Comparison of ENCODE assay signal across 22 cellular contexts in the genomic region with DNA sequence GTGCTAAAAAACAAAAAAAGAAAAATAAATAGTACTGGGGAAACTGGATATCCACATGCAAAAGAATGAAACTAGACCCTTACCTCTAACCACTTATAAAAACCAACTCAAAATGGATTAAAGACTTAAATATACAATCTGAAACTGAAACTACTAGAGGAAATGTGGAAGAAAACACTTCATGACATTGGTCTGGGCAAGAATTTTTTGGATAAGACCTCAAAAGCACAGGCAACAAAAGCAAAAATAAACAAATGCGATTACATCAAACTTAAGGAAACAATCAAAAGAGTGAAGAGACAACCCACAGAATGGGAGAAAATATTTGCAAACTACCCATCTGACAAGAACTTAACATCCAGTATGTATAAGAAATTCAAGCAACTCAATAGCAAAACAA. TPM values are rescaled to one million over a fixed set of nuclear protein-coding genes. Genes with fewer than 3 reads are reported as not detected.
DNase-seq lines count a peak whose midpoint lies in the region; TF ChIP-seq lines count a peak whose summit lies in the region.
"Had no signal": no experiment of that assay in that cellular context is flagged by ENCODE, and none has a peak within 500 bp of the region (broad histone marks: within the 10 kb centered on the region; RNA-seq: fewer than 3 reads in every experiment).

No MANE protein-coding gene starts in this region.

- H3K4me1 ChIP-seq in BLaER1 treated with 17β-estradiol and CSF1 and Interleukin-3, amounts not matched to agents 10 nM and 100 nM, result peaks cover 0 to 23% (median 5%) of the 10 kb centered on the region in 10 experiments; a peak in 12 of 20 replicates
- peaks cover 23% of the 10 kb centered on the region for H3K4me1 ChIP-seq in CD8-positive, alpha-beta memory T cell (ENCODE audit: insufficient read depth, low read length)
- H3K4me1 ChIP-seq in hepatocyte (ENCODE audit: insufficient read depth) (peaks cover 2% of the 10 kb centered on the region), colonic mucosa (no peaks in the 10 kb centered on the region)

- no peaks in the 10 kb centered on the region for H3K27me3 ChIP-seq in BLaER1 treated with 17β-estradiol and CSF1 and Interleukin-3, amounts not matched to agents 10 nM and 100 nM
- H3K27me3 ChIP-seq in CD8-positive, alpha-beta memory T cell (ENCODE audit: insufficient read depth, low read length, poor library complexity, severe bottlenecking), result no peaks in the 10 kb centered on the region
- H3K27me3 ChIP-seq in hepatocyte (no peaks in the 10 kb centered on the region), colonic mucosa (no peaks in the 10 kb centered on the region)
- H3K27me3 ChIP-seq: heart left ventricle had no signal

- H3K4me1 Mint-ChIP-seq in CD8-positive, alpha-beta memory T cell, result peaks cover 31 to 41% (median 36%) of the 10 kb centered on the region in 3 donors

- no peaks in the 10 kb centered on the region for H3K27me3 Mint-ChIP-seq in CD8-positive, alpha-beta memory T cell
- H3K27me3 Mint-ChIP-seq: brain, progenitor cell of endocrine pancreas, T-helper 17 cell had no signal

- intact Hi-C loops in colonic mucosa (cut with DNase I), result no loop called here

- H3K9ac ChIP-seq in BLaER1 treated with 17β-estradiol and CSF1 and Interleukin-3, amounts not matched to agents 10 nM and 100 nM, result no peak overlapping the region
- H3K9ac ChIP-seq in colonic mucosa (ENCODE audit: low read depth in 2 of 2, low read length in 2 of 2), result no peak overlapping the region

- peak overlapping the region in 6 of 11 experiments; percentile 1 to 55 (median 21); a peak in 6 of 22 replicates for H3K4me2 ChIP-seq in BLaER1 treated with 17β-estradiol and CSF1 and Interleukin-3, amounts not matched to agents 10 nM and 100 nM
- no peak overlapping the region for H3K4me2 ChIP-seq in hepatocyte

- H4K20me1 ChIP-seq in BLaER1 treated with 17β-estradiol and CSF1 and Interleukin-3, amounts not matched to agents 10 nM and 100 nM, result no peaks in the 10 kb centered on the region
- H4K20me1 ChIP-seq in hepatocyte (ENCODE audit: insufficient read depth, poor library complexity, severe bottlenecking), result no peaks in the 10 kb centered on the region

- peak overlapping the region in 3 of 7 donors; percentile 5 to 30 (median 17) for H3K4me3 Mint-ChIP-seq in CD8-positive, alpha-beta memory T cell
- H3K4me3 Mint-ChIP-seq: natural killer cell, T-helper 17 cell had no signal

- TF ChIP-seq CTCF in fibroblast of villous mesenchyme (IDR thresholded peaks at IDR 0.05; ENCODE audit: insufficient read depth, low read depth, low read length) (no peak), hepatocyte (IDR thresholded peaks at IDR 0.05; ENCODE audit: poor library complexity) (no peak), colonic mucosa (IDR thresholded peaks at IDR 0.05) (no peak)

- H3K36me3 Mint-ChIP-seq in CD8-positive, alpha-beta memory T cell, result peaks cover 17 to 40% (median 22%) of the 10 kb centered on the region in 3 donors

- H3K27ac ChIP-seq in BLaER1 treated with 17β-estradiol and CSF1 and Interleukin-3, amounts not matched to agents 10 nM and 100 nM, result no peak overlapping the region
- no peak overlapping the region for H3K27ac ChIP-seq in CD8-positive, alpha-beta memory T cell (ENCODE audit: low read depth, low read length)
- no peak overlapping the region for H3K27ac ChIP-seq in hepatocyte
- H3K27ac ChIP-seq in colonic mucosa, result no peak overlapping the region
- H3K27ac ChIP-seq: heart left ventricle, HL-60 had no signal

- POLR2A ChIA-PET in CD8-positive, alpha-beta memory T cell (lab: Charles Lee), result no interaction called here

- no peaks in the 10 kb centered on the region for H3K9me3 Mint-ChIP-seq in CD8-positive, alpha-beta memory T cell
- H3K9me3 Mint-ChIP-seq: natural killer cell had no signal

- H3K9me3 ChIP-seq in BLaER1 treated with 17β-estradiol and CSF1 and Interleukin-3, amounts not matched to agents 10 nM and 100 nM (replicated peaks in 1 of 11), result no peaks in the 10 kb centered on the region
- H3K9me3 ChIP-seq in CD8-positive, alpha-beta memory T cell (ENCODE audit: low read length), result no peaks in the 10 kb centered on the region
- H3K9me3 ChIP-seq in hepatocyte (ENCODE audit: low read depth) (no peaks in the 10 kb centered on the region), colonic mucosa (no peaks in the 10 kb centered on the region)
- H3K9me3 ChIP-seq: HAP-1, heart left ventricle had no signal

- CTCF ChIA-PET in CD8-positive, alpha-beta memory T cell (lab: Charles Lee), result no interaction called here

- no peak overlapping the region for H3K4me3 ChIP-seq in BLaER1 treated with 17β-estradiol and CSF1 and Interleukin-3, amounts not matched to agents 10 nM and 100 nM
- no peak overlapping the region for H3K4me3 ChIP-seq in CD8-positive, alpha-beta memory T cell (ENCODE audit: low read length)
- H3K4me3 ChIP-seq in fibroblast of villous mesenchyme (ENCODE audit: low read depth, low read length) (no peak overlapping the region), hepatocyte (no peak overlapping the region), colonic mucosa (no peak overlapping the region)
- H3K4me3 ChIP-seq: HAP-1 had no signal

- no peaks in the 10 kb centered on the region for H3K9me2 ChIP-seq in hepatocyte (replicated peaks; ENCODE audit: insufficient read depth)

- H2AFZ ChIP-seq in hepatocyte, result no peak overlapping the region

- H3K79me2 ChIP-seq in hepatocyte, result peaks cover 17% of the 10 kb centered on the region

- 86% methylated on average over 1 of the region's 1 CpG for WGBS in hepatocyte (ENCODE audit: low lambda C conversion rate, missing lambda C conversion rate)

- peaks cover 0 to 26% (median 16%) of the 10 kb centered on the region in 11 experiments; a peak in 20 of 22 replicates for H3K36me3 ChIP-seq in BLaER1 treated with 17β-estradiol and CSF1 and Interleukin-3, amounts not matched to agents 10 nM and 100 nM
- no peaks in the 10 kb centered on the region for H3K36me3 ChIP-seq in CD8-positive, alpha-beta memory T cell (ENCODE audit: insufficient read depth, low read length)
- H3K36me3 ChIP-seq in hepatocyte (replicated peaks; ENCODE audit: insufficient read depth, low read depth) (no peaks in the 10 kb centered on the region), colonic mucosa (no peaks in the 10 kb centered on the region)
- H3K36me3 ChIP-seq: HAP-1 had no signal

- H3K27ac Mint-ChIP-seq in CD8-positive, alpha-beta memory T cell, result peak overlapping the region in 6 of 8 donors; percentile 17 to 55 (median 26)
- H3K27ac Mint-ChIP-seq: progenitor cell of endocrine pancreas, T-helper 17 cell had no signal

- no peak for DNase-seq in CD8-positive, alpha-beta memory T cell
- DNase-seq in OCI-M1 (lab: John Stamatoyannopoulos, UW) (peak; percentile 69), fibroblast of villous mesenchyme (ENCODE audit: low read depth) (peak; percentile 28), hepatocyte (ENCODE audit: low spot score) (no peak), colonic mucosa (no peak), NCI-H1417 treated with DMSO at 0.1 percent for 48 hours (lab: John Stamatoyannopoulos, UW) (no peak), retina (no peak)
- DNase-seq: activated CD8-positive, alpha-beta memory T cell treated with anti-CD3 and anti-CD28 coated beads, Interleukin-2, amount 50 U/mL, for 48 hours; activated gamma-delta T cell treated with Interleukin-2 at 50 U/mL for 16 hours; dermis blood vessel endothelial cell; heart left ventricle; natural killer cell; NCI-H1092 treated with DMSO at 0.1 percent for 48 hours; NCI-H2107; NCI-H524 treated with DMSO at 0.1 percent for 48 hours; SHP77; T-helper 17 cell had no signal

RNA-seq across cellular contexts. Expression of a gene that starts 6.3 kb away (rescaled TPM):
- 10 to 100 TPM; 43.0 to 45.9 TPM for total RNA-seq in CD8-positive, alpha-beta memory T cell
- polyA plus RNA-seq in CD8-positive, alpha-beta memory T cell, result 33.2 TPM
- total RNA-seq in fibroblast of villous mesenchyme (62.8 and 81.2 TPM in 2 replicates), hepatocyte (28.4 and 38.4 TPM in 2 replicates), colonic mucosa (10 to 100 TPM; 42.2 to 67.5 TPM)
- 55.8 and 70.8 TPM in 2 replicates for polyA plus RNA-seq in hepatocyte

Comparison
In these comparisons a context has a peak if more than half of its experiments do, and no peak if none do; other contexts are left out.
1. DNase-seq: peak in OCI-M1 (single experiment) and fibroblast of villous mesenchyme (single experiment); none in CD8-positive, alpha-beta memory T cell (0 of 5), hepatocyte (single experiment), colonic mucosa (single experiment), NCI-H1417 treated with DMSO at 0.1 percent for 48 hours (single experiment) and retina (single experiment).